19 cellular contexts compared by ENCODE assay signal in the genomic region with DNA sequence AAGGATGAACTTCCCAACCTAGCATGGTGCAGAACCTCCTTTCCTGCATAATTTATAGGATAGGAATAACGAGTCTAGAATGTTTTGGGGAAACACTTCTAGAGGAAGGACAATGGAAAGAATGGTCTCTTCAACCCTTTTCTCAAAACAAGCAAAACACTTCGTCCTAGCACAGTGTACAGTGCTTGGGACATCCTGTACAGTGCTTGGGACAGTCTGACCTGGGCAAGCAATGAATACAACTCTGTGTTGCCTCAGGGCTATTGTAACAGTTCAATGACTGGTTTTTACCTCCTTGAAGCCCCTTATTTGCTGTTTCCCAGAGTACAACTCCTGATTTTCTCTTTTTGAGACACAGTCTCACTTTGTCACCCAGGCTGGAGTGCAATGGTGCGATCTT. TPM values are rescaled to one million over a fixed set of nuclear protein-coding genes. Genes with fewer than 3 reads are reported as not detected.
DNase-seq lines count a peak whose midpoint lies in the region; ATAC-seq and TF ChIP-seq lines count a peak whose summit lies in the region.
"Had no signal": no experiment of that assay in that cellular context is flagged by ENCODE, and none has a peak within 500 bp of the region (broad histone marks: within the 10 kb centered on the region; RNA-seq: fewer than 3 reads in every experiment).

No MANE protein-coding gene starts in this region.

- intact Hi-C loops in esophagus muscularis mucosa (cut with DNase I), result loop anchor here (1.0 to 10.0 kb wide), 4 partner anchors 39 to 464 kb away; partner anchors contain the start of gene ZBTB44

- H3K27ac Mint-ChIP-seq in brain (no peak overlapping the region), progenitor cell of endocrine pancreas (no peak overlapping the region)
- H3K27ac Mint-ChIP-seq: CD4-positive, CD25-positive, alpha-beta regulatory T cell; CD8-positive, alpha-beta memory T cell; H9 had no signal

- peak; percentile 41 for TF ChIP-seq EP300 in esophagus muscularis mucosa (IDR thresholded peaks at IDR 0.05)

- ATAC-seq in GM19452 (IDR thresholded peaks at IDR 0.05; ENCODE audit: unreplicated experiment), result no peak

- H3K9me3 ChIP-seq in esophagus muscularis mucosa (no peaks in the 10 kb centered on the region), osteoblast (ENCODE audit: low read depth, low read length) (no peaks in the 10 kb centered on the region)
- H3K9me3 ChIP-seq: BE2C, Caco-2 had no signal

- peaks cover 57% of the 10 kb centered on the region for H3K27me3 Mint-ChIP-seq in brain
- H3K27me3 Mint-ChIP-seq in progenitor cell of endocrine pancreas, result peaks cover 55% of the 10 kb centered on the region

- 44% methylated on average over 3 of the region's 3 CpGs for WGBS in esophagus muscularis mucosa

- H3K4me3 ChIP-seq in esophagus muscularis mucosa (no peak overlapping the region), osteoblast (ENCODE audit: insufficient read depth, low read length) (no peak overlapping the region)

- peak overlapping the region in 1 of 4 donors; percentile 78 for H3K27ac ChIP-seq in esophagus muscularis mucosa (replicated peaks in 1 of 4)
- no peak overlapping the region for H3K27ac ChIP-seq in osteoblast (ENCODE audit: low read depth, low read length)

- no peak for TF ChIP-seq POLR2A in esophagus muscularis mucosa (IDR thresholded peaks at IDR 0.05; ENCODE audit: low read depth)

- H3K9me3 Mint-ChIP-seq in brain (peaks cover 0 to 7% (median 0%) of the 10 kb centered on the region in 5 experiments), progenitor cell of endocrine pancreas (ENCODE audit: low read depth) (no peaks in the 10 kb centered on the region)
- H3K9me3 Mint-ChIP-seq: CD8-positive, alpha-beta memory T cell had no signal

- peaks cover 22% of the 10 kb centered on the region for H3K4me1 Mint-ChIP-seq in brain
- peaks cover 7% of the 10 kb centered on the region for H3K4me1 Mint-ChIP-seq in progenitor cell of endocrine pancreas (ENCODE audit: low read depth)

- H3K79me2 ChIP-seq in osteoblast (ENCODE audit: insufficient read depth, low read length), result no peaks in the 10 kb centered on the region

- DNase-seq in esophagus muscularis mucosa (ENCODE audit: extremely low spot score), result no peak
- DNase-seq in osteoblast (ENCODE audit: insufficient read length, low spot score, missing footprints), result peak; percentile 4
- DNase-seq in COLO668 (lab: John Stamatoyannopoulos, UW; ENCODE audit: unreplicated experiment), result no peak
- DNase-seq in NOMO-1 treated with DMSO at 0.1 percent for 48 hours (lab: John Stamatoyannopoulos, UW; ENCODE audit: unreplicated experiment), result no peak
- no peak for DNase-seq in progenitor cell of endocrine pancreas (ENCODE audit: low spot score, unreplicated experiment)
- DNase-seq: ACHN; BE2C; C1 segment of cervical spinal cord; Caco-2; CD4-positive, CD25-positive, alpha-beta regulatory T cell; CD8-positive, alpha-beta memory T cell; DMS153; DMS79; GDM1; GOT3; H9 had no signal

- peak overlapping the region in 3 of 5 experiments; percentile 84 to 89 (median 86) for H3K4me3 Mint-ChIP-seq in brain
- no peak overlapping the region for H3K4me3 Mint-ChIP-seq in progenitor cell of endocrine pancreas (ENCODE audit: low read depth)

- H3K27me3 ChIP-seq in esophagus muscularis mucosa (peaks cover 0 to 19% (median 0%) of the 10 kb centered on the region in 4 donors), osteoblast (ENCODE audit: insufficient read depth, low read length) (peaks cover 52% of the 10 kb centered on the region)

- peaks cover 6% of the 10 kb centered on the region for H4K20me1 ChIP-seq in osteoblast (ENCODE audit: insufficient read depth, low read length)

- peaks cover 22 to 56% (median 50%) of the 10 kb centered on the region in 4 donors for H3K4me1 ChIP-seq in esophagus muscularis mucosa
- peaks cover 14% of the 10 kb centered on the region for H3K4me1 ChIP-seq in osteoblast (ENCODE audit: insufficient read depth, low read length)
- H3K4me1 ChIP-seq: BE2C had no signal

- H3K4me2 ChIP-seq in osteoblast (ENCODE audit: insufficient read depth, low read length), result no peak overlapping the region

- H3K36me3 ChIP-seq in esophagus muscularis mucosa (no peaks in the 10 kb centered on the region), osteoblast (ENCODE audit: insufficient read depth, low read length) (no peaks in the 10 kb centered on the region)
- H3K36me3 ChIP-seq: BE2C had no signal

- H2AFZ ChIP-seq in osteoblast (ENCODE audit: low read length), result no peak overlapping the region

- H3K36me3 Mint-ChIP-seq in brain, result no peaks in the 10 kb centered on the region
- H3K36me3 Mint-ChIP-seq in progenitor cell of endocrine pancreas (ENCODE audit: insufficient read depth), result no peaks in the 10 kb centered on the region
- H3K36me3 Mint-ChIP-seq: CD4-positive, CD25-positive, alpha-beta regulatory T cell; CD8-positive, alpha-beta memory T cell had no signal

- no peak for TF ChIP-seq CTCF in brain (conservative IDR thresholded peaks at IDR 0.05)
- no peak for TF ChIP-seq CTCF in esophagus muscularis mucosa (IDR thresholded peaks at IDR 0.05)
- TF ChIP-seq CTCF in osteoblast (IDR thresholded peaks at IDR 0.05; ENCODE audit: extremely low read depth, low read depth, low read length), result no peak
- no peak for TF ChIP-seq CTCF in progenitor cell of endocrine pancreas (IDR thresholded peaks at IDR 0.05; ENCODE audit: unreplicated experiment)

RNA-seq across cellular contexts. Expression of gene ADAMTS8, which starts 1.6 kb away (rescaled TPM):
- polyA plus RNA-seq in brain (ENCODE audit: insufficient read depth, low read depth, low replicate concordance), result 4.0 TPM
- total RNA-seq in esophagus muscularis mucosa, result 10 to 100 TPM; 23.5 to 55.5 (median 29.8) TPM
- under 0.01 TPM in 1 of 2 replicates, not detected in the other for total RNA-seq in osteoblast
- 0.22 and 0.40 TPM in 2 replicates for total RNA-seq in progenitor cell of endocrine pancreas
- total RNA-seq: Caco-2; CD4-positive, CD25-positive, alpha-beta regulatory T cell; CD8-positive, alpha-beta memory T cell; Daoy had no signal
- polyA plus RNA-seq: CD8-positive, alpha-beta memory T cell had no signal

RNA-seq across cellular contexts. Expression of gene ADAMTS15, which starts 18.5 kb away (rescaled TPM):
- polyA plus RNA-seq in brain (ENCODE audit: insufficient read depth, low read depth, low replicate concordance), result 1.3 TPM
- total RNA-seq in esophagus muscularis mucosa, result 10 to 100 TPM in 3 of 4 donors, 1 to 10 TPM in 1; 6.6 to 11.4 (median 10.3) TPM
- total RNA-seq in osteoblast, result 2.1 and 4.3 TPM in 2 replicates
- total RNA-seq in progenitor cell of endocrine pancreas, result 1.2 TPM in 2 replicates
- total RNA-seq: CD4-positive, CD25-positive, alpha-beta regulatory T cell; CD8-positive, alpha-beta memory T cell had no signal
- polyA plus RNA-seq: CD4-positive, CD25-positive, alpha-beta regulatory T cell; CD8-positive, alpha-beta memory T cell had no signal

Comparison
In these comparisons a context has a peak if more than half of its experiments do, and no peak if none do; other contexts are left out.
1. RNA of gene ADAMTS8, which starts 1.6 kb away (total RNA-seq): 23.5 to 55.5 TPM in esophagus muscularis mucosa; 0.22 to 0.40 TPM in progenitor cell of endocrine pancreas and under 0.01 TPM in osteoblast; every median in the first group is over 10 times any median in the second.